Comparison of ENCODE assay signal across 14 cellular contexts in the genomic region with DNA sequence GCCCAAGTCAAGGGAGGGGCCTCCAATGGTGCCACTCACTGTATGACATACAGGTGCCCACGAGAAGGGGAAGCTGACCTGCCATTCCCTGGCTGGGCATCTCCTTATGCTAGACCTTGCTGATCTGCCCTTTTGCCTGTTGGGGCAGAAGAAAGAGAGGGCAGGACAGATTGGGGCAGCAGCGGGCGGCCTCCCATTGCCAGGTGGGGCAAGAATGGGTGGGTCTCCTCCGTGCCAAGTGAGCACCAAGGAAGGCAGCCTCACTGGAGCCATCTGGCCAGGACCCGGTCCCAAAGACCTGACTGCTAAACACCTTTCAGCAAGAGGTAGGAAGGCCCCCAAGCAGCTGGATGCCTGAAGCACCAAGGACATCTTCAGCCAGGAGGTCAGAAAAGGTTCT.
"Had no signal": no experiment of that assay in that cellular context is flagged by ENCODE, and none has a peak within 500 bp of the region (broad histone marks: within the 10 kb centered on the region; RNA-seq: fewer than 3 reads in every experiment).

No MANE protein-coding gene starts in this region.

- H3K9me3 Mint-ChIP-seq: activated CD4-positive, alpha-beta T cell treated with anti-CD3 and anti-CD28 coated beads, Interleukin-2, amount 10 ng/mL, durations not matched to agents 24 days and 14 days; activated naive CD4-positive, alpha-beta T cell treated with anti-CD3 and anti-CD28 coated beads, Interleukin-2, amount 10 ng/mL, durations not matched to agents 7 days and 5 days; memory B cell; naive thymus-derived CD8-positive, alpha-beta T cell; T-helper 1 cell treated with Interleukin-12 subunit alpha and Interleukin-12 subunit beta and Interleukin-4 antibody, amounts not matched to agents 30 μg/mL and 1 μg/mL, for 36 hours had no signal

- H3K36me3 Mint-ChIP-seq: activated naive CD4-positive, alpha-beta T cell treated with anti-CD3 and anti-CD28 coated beads, Interleukin-2, amount 10 ng/mL, durations not matched to agents 7 days and 5 days; memory B cell; naive thymus-derived CD8-positive, alpha-beta T cell had no signal

- FAIRE-seq: astrocyte, bronchial epithelial cell, kidney, pancreas had no signal

- H3K4me1 Mint-ChIP-seq: memory B cell had no signal

- DNase-seq: activated CD4-positive, alpha-beta T cell treated with anti-CD3 and anti-CD28 coated beads, Interleukin-2, amount 10 ng/mL, durations not matched to agents 24 days and 14 days; activated CD4-positive, CD25-positive, alpha-beta regulatory T cell; activated naive CD4-positive, alpha-beta T cell treated with anti-CD3 and anti-CD28 coated beads, Interleukin-2, amount 10 ng/mL, durations not matched to agents 7 days and 5 days; activated T-cell treated with anti-CD3 and anti-CD28 coated beads for 4 hours; kidney; left ventricle myocardium superior; naive thymus-derived CD8-positive, alpha-beta T cell; stimulated activated CD4-positive, alpha-beta T cell treated with anti-CD3 and anti-CD28 coated beads, Interleukin-1b, Interleukin-23, amount 100 ng/mL, for 48 hours had no signal

- ATAC-seq: left ventricle myocardium superior; naive thymus-derived CD8-positive, alpha-beta T cell; pancreas; SK-N-SH treated with all-trans-retinoic acid at 6 μM for 48 hours had no signal

- H3K27ac Mint-ChIP-seq: activated CD4-positive, alpha-beta T cell treated with anti-CD3 and anti-CD28 coated beads, Interleukin-2, amount 10 ng/mL, durations not matched to agents 24 days and 14 days; activated naive CD4-positive, alpha-beta T cell treated with anti-CD3 and anti-CD28 coated beads, Interleukin-2, amount 10 ng/mL, durations not matched to agents 7 days and 5 days; memory B cell; T-helper 1 cell treated with Interleukin-12 subunit alpha and Interleukin-12 subunit beta and Interleukin-4 antibody, amounts not matched to agents 30 μg/mL and 1 μg/mL, for 36 hours had no signal

- H3K4me3 Mint-ChIP-seq: activated CD4-positive, alpha-beta T cell treated with anti-CD3 and anti-CD28 coated beads, Interleukin-2, amount 10 ng/mL, durations not matched to agents 24 days and 14 days; activated naive CD4-positive, alpha-beta T cell treated with anti-CD3 and anti-CD28 coated beads, Interleukin-2, amount 10 ng/mL, durations not matched to agents 7 days and 5 days; memory B cell; naive thymus-derived CD8-positive, alpha-beta T cell; T-helper 1 cell treated with Interleukin-12 subunit alpha and Interleukin-12 subunit beta and Interleukin-4 antibody, amounts not matched to agents 30 μg/mL and 1 μg/mL, for 36 hours had no signal
